Comparison of ENCODE assay signal across 8 cellular contexts in genomic region chr6:47097092-47097945, GRCh38. TPM values are rescaled to one million over a fixed set of nuclear protein-coding genes. Genes with fewer than 3 reads are reported as not detected.
DNase-seq lines count a peak whose midpoint lies in the region; ATAC-seq, FAIRE-seq and TF ChIP-seq lines count a peak whose summit lies in the region.

No MANE protein-coding gene starts in this region.

- peak; percentile 96 for ATAC-seq in GM21367 (IDR thresholded peaks at IDR 0.05; ENCODE audit: unreplicated experiment)
- ATAC-seq in HG03520 (IDR thresholded peaks at IDR 0.05; ENCODE audit: unreplicated experiment): peak; percentile 96
- ATAC-seq in HG03571 (IDR thresholded peaks at IDR 0.05; ENCODE audit: unreplicated experiment): no peak

- H3K9me3 Mint-ChIP-seq in activated T-cell treated with anti-CD3 and anti-CD28 coated beads, Interleukin-2, amount 50 U/mL, for 24 hours: no peaks in the 10 kb centered on the region

- H3K36me3 ChIP-seq in parathyroid adenoma (ENCODE audit: control insufficient read depth, insufficient read depth, low read length): no peaks in the 10 kb centered on the region

- no peak overlapping the region for H3K9ac ChIP-seq in parathyroid adenoma

- no peak overlapping the region for H3K4me3 Mint-ChIP-seq in activated T-cell treated with anti-CD3 and anti-CD28 coated beads, Interleukin-2, amount 50 U/mL, for 24 hours

- DNase-seq in ELR (ENCODE audit: low read depth) (peak; percentile 86), NCI-H446 treated with DMSO at 0.1 percent for 48 hours (lab: John Stamatoyannopoulos, UW) (peak; percentile 21), frontal cortex (ENCODE audit: low spot score in 2 of 2) (peak; percentile 43 to 59)
- DNase-seq in activated T-cell treated with anti-CD3 and anti-CD28 coated beads, Interleukin-2, amount 50 U/mL, for 24 hours: peak; percentile 32

- H3K9me3 ChIP-seq in parathyroid adenoma (ENCODE audit: control insufficient read depth, low read length): no peaks in the 10 kb centered on the region

- no peaks in the 10 kb centered on the region for H3K4me1 ChIP-seq in parathyroid adenoma

- H3K4me3 ChIP-seq in parathyroid adenoma (ENCODE audit: low read depth, low read length): no peak overlapping the region

- H3K27ac ChIP-seq in parathyroid adenoma: no peak overlapping the region

- H3K36me3 Mint-ChIP-seq in activated T-cell treated with anti-CD3 and anti-CD28 coated beads, Interleukin-2, amount 50 U/mL, for 24 hours (ENCODE audit: low read depth): no peaks in the 10 kb centered on the region

- H3K27me3 Mint-ChIP-seq in activated T-cell treated with anti-CD3 and anti-CD28 coated beads, Interleukin-2, amount 50 U/mL, for 24 hours: peaks cover 2% of the 10 kb centered on the region

- no peaks in the 10 kb centered on the region for H3K27me3 ChIP-seq in parathyroid adenoma (ENCODE audit: control insufficient read depth, insufficient read depth, low read length)

- H2AFZ ChIP-seq in parathyroid adenoma: no peak overlapping the region

- H3K27ac Mint-ChIP-seq in activated T-cell treated with anti-CD3 and anti-CD28 coated beads, Interleukin-2, amount 50 U/mL, for 24 hours: no peak overlapping the region

- no peak overlapping the region for H3K4me2 ChIP-seq in parathyroid adenoma (ENCODE audit: low read length)

- H3K4me1 Mint-ChIP-seq in activated T-cell treated with anti-CD3 and anti-CD28 coated beads, Interleukin-2, amount 50 U/mL, for 24 hours (ENCODE audit: low read depth): no peaks in the 10 kb centered on the region

- H3K79me2 ChIP-seq in parathyroid adenoma: no peaks in the 10 kb centered on the region

- FAIRE-seq in frontal cortex (lab: Jason Lieb, UNC): peak; percentile 34

- peak; percentile 81 for TF ChIP-seq CTCF in parathyroid adenoma (IDR thresholded peaks at IDR 0.05)

RNA-seq across cellular contexts. Expression of gene ADGRF1, which starts 55.2 kb away (rescaled TPM):
- not detected for total RNA-seq in frontal cortex

Comparison
In these comparisons a context has a peak if more than half of its experiments do, and no peak if none do; other contexts are left out.
1. DNase-seq: peak in every context shown above with its lines; median percentile 86 in ELR; 51 in frontal cortex; 32 in activated T-cell treated with anti-CD3 and anti-CD28 coated beads, Interleukin-2, amount 50 U/mL, for 24 hours; 21 in NCI-H446 treated with DMSO at 0.1 percent for 48 hours.